Comparison of ENCODE assay signal across 9 cellular contexts in the genomic region with DNA sequence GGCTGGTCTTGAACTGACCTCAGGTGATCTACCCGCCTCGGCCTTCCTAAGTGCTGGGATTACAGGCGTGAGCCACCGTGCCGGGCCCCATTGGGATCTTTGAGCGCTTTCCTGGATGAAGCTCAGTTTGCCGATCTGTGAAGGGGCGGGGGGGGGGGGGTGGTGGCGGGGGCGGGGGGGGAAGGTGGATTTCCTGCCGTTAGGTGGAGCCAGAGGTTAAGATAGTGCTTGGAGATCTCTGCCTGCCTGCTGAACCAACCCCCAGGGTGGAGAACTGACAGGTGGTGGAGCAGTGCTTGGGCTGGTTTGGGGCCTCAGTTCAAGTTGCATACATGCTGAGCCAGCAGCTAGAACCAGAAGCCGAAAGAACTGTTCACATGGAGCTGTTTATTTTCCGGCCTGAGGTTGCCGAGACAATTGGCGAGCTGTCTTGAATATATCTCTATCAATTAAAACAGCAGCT. TPM values are rescaled to one million over a fixed set of nuclear protein-coding genes. Genes with fewer than 3 reads are reported as not detected.
DNase-seq lines count a peak whose midpoint lies in the region; ATAC-seq, FAIRE-seq and TF ChIP-seq lines count a peak whose summit lies in the region.
"Had no signal": no experiment of that assay in that cellular context is flagged by ENCODE, and none has a peak within 500 bp of the region (broad histone marks: within the 10 kb centered on the region; RNA-seq: fewer than 3 reads in every experiment).

No MANE protein-coding gene starts in this region.

- TF ChIP-seq CTCF in DND-41 (IDR thresholded peaks at IDR 0.05; ENCODE audit: borderline replicate concordance, extremely low read depth, low read length, poor library complexity, severe bottlenecking): peak; percentile 50
- TF ChIP-seq CTCF in ovary (IDR thresholded peaks at IDR 0.05): peak in 1 of 3 donors; percentile 13

- H3K79me2 ChIP-seq in DND-41 (ENCODE audit: insufficient read depth, low read length): no peaks in the 10 kb centered on the region

- no peak for TF ChIP-seq EP300 in ovary (IDR thresholded peaks at IDR 0.05)

- peaks cover 6% of the 10 kb centered on the region for H4K20me1 ChIP-seq in DND-41 (ENCODE audit: insufficient read depth, low read length)

- H2AFZ ChIP-seq in DND-41 (ENCODE audit: low read depth, low read length): no peak overlapping the region

- peaks cover 12% of the 10 kb centered on the region for H3K27me3 ChIP-seq in DND-41 (ENCODE audit: insufficient read depth, low read length, poor library complexity)
- no peaks in the 10 kb centered on the region for H3K27me3 ChIP-seq in MG63
- H3K27me3 ChIP-seq in ovary: no peaks in the 10 kb centered on the region

- H3K27ac ChIP-seq in DND-41 (ENCODE audit: low read length): no peak overlapping the region
- no peak overlapping the region for H3K27ac ChIP-seq in ovary

- no peak overlapping the region for H3K4me3 ChIP-seq in DND-41 (ENCODE audit: low read depth in 1 of 2, low read length in 2 of 2)
- H3K4me3 ChIP-seq in MG63: peak overlapping the region; percentile 50
- H3K4me3 ChIP-seq in ovary: peak overlapping the region; percentile 61

- peak; percentile 64 for DNase-seq in DND-41
- peak; percentile 64 for DNase-seq in MG63
- peak; percentile 81 for DNase-seq in SK-MEL-5 (ENCODE audit: low read depth, low spot score)
- DNase-seq in activated naive CD4-positive, alpha-beta T cell treated with anti-CD3 and anti-CD28 coated beads, Interleukin-2, amount 50 U/mL, for 16 hours: peak; percentile 72
- peak; percentile 91 for DNase-seq in globus pallidus (ENCODE audit: low spot score)
- DNase-seq in ovary: peak; percentile 61 to 67 (median 64)
- peak; percentile 93 for DNase-seq in urothelium cell line (ENCODE audit: low spot score)

- peak; percentile 54 for ATAC-seq in DND-41 (ENCODE audit: insufficient read depth, low read depth)
- no peak for ATAC-seq in HG03196 (IDR thresholded peaks at IDR 0.05; ENCODE audit: unreplicated experiment)

- intact Hi-C loops in ovary (cut with DNase I): loop anchor here in 1 of 4 donors (5.0 kb wide), 1 partner anchor 33 kb away; no protein-coding TSS in a partner anchor

- no peak overlapping the region for H3K9ac ChIP-seq in DND-41 (ENCODE audit: low read depth, low read length)

- H3K9me3 ChIP-seq in DND-41 (ENCODE audit: insufficient read depth, low read length, severe bottlenecking) (no peaks in the 10 kb centered on the region), MG63 (no peaks in the 10 kb centered on the region), ovary (no peaks in the 10 kb centered on the region)

- TF ChIP-seq POLR2A in ovary (IDR thresholded peaks at IDR 0.05): no peak

- in situ Hi-C loops in SK-MEL-5 (cut with HindIII; ENCODE audit: low pct_unique_long_range_greater_than_20kb, low sequenced_read_pairs): no loop called here

- peaks cover 33% of the 10 kb centered on the region for H3K4me1 ChIP-seq in DND-41 (ENCODE audit: insufficient read depth, low read length)
- peaks cover 10% of the 10 kb centered on the region for H3K4me1 ChIP-seq in ovary (ENCODE audit: insufficient read depth)

- no peaks in the 10 kb centered on the region for H3K36me3 ChIP-seq in DND-41 (ENCODE audit: insufficient read depth, low read length)
- no peaks in the 10 kb centered on the region for H3K36me3 ChIP-seq in MG63
- no peaks in the 10 kb centered on the region for H3K36me3 ChIP-seq in ovary

- WGBS in ovary, 3 donors: 1 to 4% (median 1%) methylated on average over 12 to 15 of the region's 15 CpGs

- FAIRE-seq in urothelium cell line (lab: Jason Lieb, UNC): no peak
- FAIRE-seq: endometrium had no signal

- peak overlapping the region; percentile 82; the same call in 1 of the 2 replicates for H3K4me2 ChIP-seq in DND-41 (ENCODE audit: insufficient read depth, low read length)

RNA-seq across cellular contexts. Expression of a gene that starts 1.7 kb away (rescaled TPM):
- 2.4 and 3.7 TPM in 2 replicates for total RNA-seq in MG63 (2014; rRNA removed; shearing (Covaris generic); ENCODE audit: low replicate concordance)
- total RNA-seq in SK-MEL-5 (2014; rRNA removed; shearing (Covaris generic)): 22.1 and 26.5 TPM in 2 replicates
- 21.4 and 31.7 TPM in 2 replicates for polyA plus RNA-seq in SK-MEL-5 (2015; cell fraction: cytosol; rRNA removed)
- polyA plus RNA-seq in SK-MEL-5 (2015; cell fraction: nucleus; rRNA removed): 17.6 and 26.0 TPM in 2 replicates
- total RNA-seq in ovary: 10 to 100 TPM in 1 of 7 donors, 1 to 10 TPM in 6; 2.6 to 10.1 (median 7.8) TPM
- polyA plus RNA-seq in ovary: 10 to 100 TPM in 1 of 2 donors, 1 to 10 TPM in 1; 2.3 to 11.0 TPM

RNA-seq across cellular contexts. Expression of a gene that starts 17.9 kb away (rescaled TPM):
- total RNA-seq in MG63 (2014; rRNA removed; shearing (Covaris generic); ENCODE audit: low replicate concordance): 7.7 and 8.0 TPM in 2 replicates
- 31.1 and 32.8 TPM in 2 replicates for total RNA-seq in SK-MEL-5 (2014; rRNA removed; shearing (Covaris generic))
- polyA plus RNA-seq in SK-MEL-5 (2015; cell fraction: cytosol; rRNA removed): 26.3 and 35.3 TPM in 2 replicates
- 8.7 and 11.2 TPM in 2 replicates for polyA plus RNA-seq in SK-MEL-5 (2015; cell fraction: nucleus; rRNA removed)
- 10 to 100 TPM in 6 of 7 donors, 1 to 10 TPM in 1; 8.8 to 20.0 (median 18.0) TPM for total RNA-seq in ovary
- 10 to 100 TPM; 10.7 to 18.8 TPM for polyA plus RNA-seq in ovary

Comparison
In these comparisons a context has a peak if more than half of its experiments do, and no peak if none do; other contexts are left out.
1. H3K4me3 ChIP-seq: peak in MG63 (single experiment) and ovary (single experiment); none in DND-41 (0 of 2).
2. Peak in every context shown above with its lines, with median percentiles within 50 percentile points of each other: DNase-seq.